In genomic region chr2:10404324-10405143, GRCh38 we compare ENCODE assay signal across 10 cellular contexts. TPM values are rescaled to one million over a fixed set of nuclear protein-coding genes. Genes with fewer than 3 reads are reported as not detected.
DNase-seq lines count a peak whose midpoint lies in the region; ATAC-seq, FAIRE-seq and TF ChIP-seq lines count a peak whose summit lies in the region.
"Had no signal": no experiment of that assay in that cellular context is flagged by ENCODE, and none has a peak within 500 bp of the region (broad histone marks: within the 10 kb centered on the region; RNA-seq: fewer than 3 reads in every experiment).

No MANE protein-coding gene starts in this region.

- H3K4me3 Mint-ChIP-seq in endothelial cell (ENCODE audit: unreplicated experiment), result no peak overlapping the region

- H3K79me2 ChIP-seq in HepG2 (ENCODE audit: insufficient read depth, low read length), result no peaks in the 10 kb centered on the region

- no peak for TF ChIP-seq RAD21 in HepG2 (CRISPR knock-in tag; IDR thresholded peaks at IDR 0.05)

- peaks cover 7% of the 10 kb centered on the region for H3K27me3 Mint-ChIP-seq in endothelial cell (ENCODE audit: unreplicated experiment)

- no peak overlapping the region for H3K4me3 ChIP-seq in HepG2 (replicated peaks in 1 of 3; ENCODE audit: insufficient read depth in 1 of 3, low read depth in 2 of 3, low read length in 3 of 3)
- no peak overlapping the region for H3K4me3 ChIP-seq in right lobe of liver
- no peak overlapping the region for H3K4me3 ChIP-seq in muscle layer of duodenum (ENCODE audit: low read depth in 1 of 2, low read length in 2 of 2)
- H3K4me3 ChIP-seq in H7 (ENCODE audit: insufficient read depth, low read depth, low read length), result no peak overlapping the region

- H3K36me3 ChIP-seq in HepG2 (replicated peaks in 1 of 2; ENCODE audit: control insufficient read depth in 1 of 2, insufficient read depth in 2 of 2, low read length in 2 of 2), result peaks cover 3 to 5% of the 10 kb centered on the region in 2 experiments; a peak in 3 of 5 replicates
- no peaks in the 10 kb centered on the region for H3K36me3 ChIP-seq in right lobe of liver
- no peaks in the 10 kb centered on the region for H3K36me3 ChIP-seq in muscle layer of duodenum (ENCODE audit: control insufficient read depth in 1 of 2, insufficient read depth in 2 of 2, low read length in 2 of 2)
- no peaks in the 10 kb centered on the region for H3K36me3 ChIP-seq in H7 (replicated peaks; ENCODE audit: control insufficient read depth, insufficient read depth, low read length)

- ATAC-seq in HepG2, result no peak
- no peak for ATAC-seq in right lobe of liver
- no peak for ATAC-seq in HG03432 (IDR thresholded peaks at IDR 0.05; ENCODE audit: unreplicated experiment)

- no TSS peak for BruUV-seq in HepG2 (replicated peaks; lab: Mats Ljungman, UMichigan)

- CTCF ChIA-PET in HepG2 (lab: Yijun Ruan, JAX; ENCODE audit: low intra/inter-chr PET ratio, low total read pairs), result no interaction called here

- H3K9me3 ChIP-seq in HepG2 (ENCODE audit: low read length) (no peaks in the 10 kb centered on the region), right lobe of liver (no peaks in the 10 kb centered on the region), muscle layer of duodenum (ENCODE audit: control insufficient read depth in 1 of 2, low read length in 2 of 2) (no peaks in the 10 kb centered on the region)

- POLR2A ChIA-PET in HepG2 (lab: Yijun Ruan, JAX), result no interaction called here

- peak overlapping the region; percentile 42 for H3K27ac Mint-ChIP-seq in endothelial cell (ENCODE audit: unreplicated experiment)

- TF ChIP-seq CTCF in HepG2 (CRISPR knock-in tag; IDR thresholded peaks at IDR 0.05) (no peak), right lobe of liver (IDR thresholded peaks at IDR 0.05) (no peak), endothelial cell (IDR thresholded peaks at IDR 0.05; ENCODE audit: unreplicated experiment) (no peak)

- 96% methylated on average over 20 of the region's 20 CpGs for WGBS in HepG2 (ENCODE audit: low lambda C conversion rate)
- 86% methylated on average over 7 of the region's 20 CpGs for WGBS in right lobe of liver (ENCODE audit: insufficient coverage, low coverage, low lambda C conversion rate, missing lambda C conversion rate)

- no peak overlapping the region for H3K9ac ChIP-seq in HepG2 (ENCODE audit: insufficient read depth, low read depth, low read length)

- TF ChIP-seq POLR2A in HepG2 (IDR thresholded peaks at IDR 0.05; ENCODE audit: insufficient read depth in 1 of 2, low read depth in 2 of 2, low read length in 2 of 2) (no peak), right lobe of liver (IDR thresholded peaks at IDR 0.05) (no peak)

- FAIRE-seq in HepG2 (lab: Jason Lieb, UNC), result no peak

- no peak for TF ChIP-seq EP300 in HepG2 (IDR thresholded peaks at IDR 0.05; ENCODE audit: low read depth in 2 of 2, low read length in 2 of 2)
- TF ChIP-seq EP300 in HepG2 (CRISPR knock-in tag; IDR thresholded peaks at IDR 0.05; ENCODE audit: borderline replicate concordance), result no peak

- DNase-seq in HepG2 (ENCODE audit: low spot score), result no peak
- no peak for DNase-seq in right lobe of liver
- DNase-seq in endothelial cell (ENCODE audit: low spot score), result peak; percentile 33
- no peak for DNase-seq in KG1 (lab: John Stamatoyannopoulos, UW)
- DNase-seq in NCI-H146 treated with DMSO at 0.1 percent for 48 hours (lab: John Stamatoyannopoulos, UW; ENCODE audit: unreplicated experiment), result no peak
- no peak for DNase-seq in H7
- DNase-seq: activated CD4-positive, alpha-beta T cell treated with anti-CD3 and anti-CD28 coated beads for 1 hour; MV-4-11 had no signal

- no peaks in the 10 kb centered on the region for H3K9me3 Mint-ChIP-seq in endothelial cell (ENCODE audit: unreplicated experiment)

- H3K27me3 ChIP-seq in HepG2 (ENCODE audit: control insufficient read depth in 1 of 2, insufficient read depth in 2 of 2, low read length in 2 of 2) (no peaks in the 10 kb centered on the region), right lobe of liver (no peaks in the 10 kb centered on the region), muscle layer of duodenum (ENCODE audit: low read depth, low read length) (no peaks in the 10 kb centered on the region), H7 (ENCODE audit: control insufficient read depth, insufficient read depth, low read length) (no peaks in the 10 kb centered on the region)

- peaks cover 78% of the 10 kb centered on the region for H3K4me1 Mint-ChIP-seq in endothelial cell (ENCODE audit: unreplicated experiment)

- H3K27ac ChIP-seq in HepG2 (ENCODE audit: extremely low read length, insufficient read depth, low read length) (no peak overlapping the region), right lobe of liver (peak overlapping the region in 1 of 3 donors; percentile 40), muscle layer of duodenum (ENCODE audit: low read length) (peak overlapping the region; percentile 29)

- H4K20me1 ChIP-seq in HepG2 (ENCODE audit: insufficient read depth, low read length), result no peaks in the 10 kb centered on the region

- no peak overlapping the region for H2AFZ ChIP-seq in HepG2 (ENCODE audit: low read length)

- H3K4me1 ChIP-seq in HepG2 (ENCODE audit: insufficient read depth, low read length) (peaks cover 62% of the 10 kb centered on the region), right lobe of liver (peaks cover 0 to 86% (median 32%) of the 10 kb centered on the region in 4 donors), muscle layer of duodenum (ENCODE audit: control insufficient read depth in 1 of 2, insufficient read depth in 2 of 2, low read length in 2 of 2) (peaks cover 25 to 45% of the 10 kb centered on the region in 2 donors)

- intact Hi-C loops in HepG2 (cut with micrococcal nuclease; ENCODE audit: unreplicated experiment) (loop anchor here (10.0 kb wide), 1 partner anchor 280 kb away; the partner anchor contains the start of gene RRM2), right lobe of liver (cut with DNase I) (loop anchor here (5.0 to 10.0 kb wide), 2 partner anchors 90 to 102 kb away; partner anchors contain the start of gene HPCAL1 (in 1 of the 2))

- in situ Hi-C loops in HepG2 (cut with HindIII; ENCODE audit: extremely low pct_ligation_motif_present, low pct_unique_long_range_greater_than_20kb), result loop anchor here (5.0 kb wide), 3 partner anchors 37 to 132 kb away; no protein-coding TSS in a partner anchor

- H3K36me3 Mint-ChIP-seq in endothelial cell (ENCODE audit: low read depth, unreplicated experiment), result peaks cover 18% of the 10 kb centered on the region

- H3K4me2 ChIP-seq in HepG2 (ENCODE audit: low read depth, low read length), result no peak overlapping the region

TF ChIP-seq in HepG2, 621 proteins besides CTCF, POLR2A, EP300 and RAD21:
- TF ChIP-seq YY1 (IDR thresholded peaks at IDR 0.05; ENCODE audit: insufficient read depth, insufficient replicate concordance, low read depth, low read length) (peak; percentile 26), ZNF367 (CRISPR knock-in tag; IDR thresholded peaks at IDR 0.05; ENCODE audit: borderline replicate concordance) (no peak), AGO2 (optimal IDR thresholded peaks at IDR 0.05; ENCODE audit: low read depth, low read length) (peak; percentile 4), ZNF557 (CRISPR knock-in tag; IDR thresholded peaks at IDR 0.05) (no peak)

RNA-seq across cellular contexts. Expression of gene ODC1, which starts 43.6 kb away (rescaled TPM):
- total RNA-seq in HepG2 (2016; rRNA removed; fragmentation: Illumina TruSeq; extraction: Trizol) (371 and 422 TPM in 2 replicates), right lobe of liver (100 to 1,000 TPM in 2 of 6 experiments, 10 to 100 TPM in 4; 14.4 to 197 (median 28.6) TPM), endothelial cell (ENCODE audit: unreplicated experiment) (12.1 TPM)
- total RNA-seq in HepG2 (2016; cell fraction: cytosol; rRNA removed; fragmentation: Illumina TruSeq; extraction: Trizol; ENCODE audit: low read depth), result 747 and 845 TPM in 2 replicates
- 382 and 405 TPM in 2 replicates for total RNA-seq in HepG2 (2016; cell fraction: insoluble cytoplasmic fraction; rRNA removed; fragmentation: Illumina TruSeq; extraction: Trizol)
- 1,179 and 1,380 TPM in 2 replicates for total RNA-seq in HepG2 (2016; cell fraction: membrane; rRNA removed; fragmentation: Illumina TruSeq; extraction: Trizol)
- 154 and 170 TPM in 2 replicates for total RNA-seq in HepG2 (2016; cell fraction: nucleus; rRNA removed; fragmentation: Illumina TruSeq; extraction: Trizol)
- polyA plus RNA-seq in HepG2 (2011; rRNA removed), result 105 and 142 TPM in 2 replicates
- polyA plus RNA-seq in HepG2 (2011; cell fraction: cytosol; rRNA removed), result 93.6 and 131 TPM in 2 replicates
- 44.5 and 56.5 TPM in 2 replicates for polyA plus RNA-seq in HepG2 (2011; cell fraction: nucleus; rRNA removed)
- 108 and 109 TPM in 2 replicates for polyA plus RNA-seq in HepG2 (2012)
- 923 and 940 TPM in 2 replicates for polyA plus RNA-seq in HepG2 (2016; cell fraction: cytosol; fragmentation: Illumina TruSeq; extraction: Trizol; ENCODE audit: low read depth)
- polyA plus RNA-seq in HepG2 (2016; cell fraction: insoluble cytoplasmic fraction; fragmentation: Illumina TruSeq; extraction: Trizol; ENCODE audit: low read depth), result 367 and 392 TPM in 2 replicates
- polyA plus RNA-seq in HepG2 (2016; cell fraction: membrane; fragmentation: Illumina TruSeq; extraction: Trizol; ENCODE audit: low read depth), result 1,008 and 1,080 TPM in 2 replicates
- polyA plus RNA-seq in HepG2 (2016; cell fraction: nucleus; fragmentation: Illumina TruSeq; extraction: Trizol; ENCODE audit: insufficient read depth, low read depth), result 235 and 237 TPM in 2 replicates
- polyA minus RNA-seq in HepG2 (2011; rRNA and poly(A)+ RNA removed; ENCODE audit: low replicate concordance), result 64.0 and 223 TPM in 2 replicates
- polyA minus RNA-seq in HepG2 (2011; cell fraction: cytosol; rRNA and poly(A)+ RNA removed), result 53.3 and 58.5 TPM in 2 replicates
- 32.7 and 35.2 TPM in 2 replicates for polyA minus RNA-seq in HepG2 (2011; cell fraction: nucleus; rRNA and poly(A)+ RNA removed)
- total RNA-seq in H7 (2014; rRNA removed; shearing (Covaris generic)), result 95.6 and 175 TPM in 2 replicates
